17 cellular contexts compared by ENCODE assay signal in the genomic region with DNA sequence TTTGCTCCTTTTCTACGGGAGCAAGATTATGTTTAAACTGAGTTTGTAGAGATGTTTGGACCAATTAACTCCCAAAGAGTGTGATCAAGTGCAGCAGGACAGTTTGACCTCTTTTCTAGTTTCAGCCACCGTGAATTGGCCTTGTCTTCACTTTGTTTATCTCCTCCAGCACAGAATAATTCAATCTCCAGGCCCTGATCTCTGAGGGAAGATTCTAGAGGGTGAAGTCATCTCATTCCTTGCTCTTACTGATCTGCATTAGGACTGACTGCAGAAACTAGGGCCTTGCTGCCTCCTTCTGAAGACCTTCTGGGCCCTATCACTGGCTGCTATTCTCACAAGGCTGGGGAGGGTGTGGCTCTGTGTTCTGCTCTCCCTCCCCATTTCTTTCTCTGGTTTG. TPM values are rescaled to one million over a fixed set of nuclear protein-coding genes. Genes with fewer than 3 reads are reported as not detected.
DNase-seq lines count a peak whose midpoint lies in the region; ATAC-seq and TF ChIP-seq lines count a peak whose summit lies in the region.
"Had no signal": no experiment of that assay in that cellular context is flagged by ENCODE, and none has a peak within 500 bp of the region (broad histone marks: within the 10 kb centered on the region; RNA-seq: fewer than 3 reads in every experiment).

No MANE protein-coding gene starts in this region.

- peaks cover 23% of the 10 kb centered on the region for H3K4me1 Mint-ChIP-seq in activated naive CD8-positive, alpha-beta T cell treated with anti-CD3 and anti-CD28 coated beads, Interleukin-2, amount 50 U/mL, for 24 hours
- peaks cover 9% of the 10 kb centered on the region for H3K4me1 Mint-ChIP-seq in activated naive CD8-positive, alpha-beta T cell treated with anti-CD3 and anti-CD28 coated beads for 36 hours
- peaks cover 59% of the 10 kb centered on the region for H3K4me1 Mint-ChIP-seq in activated T-helper 2 cell treated with anti-CD3 and anti-CD28 coated beads, Interferon-gamma antibody, Interleukin-2, Interleukin-4, amounts not matched to agents 10 μg/mL and 5 μg/mL and 100 μg/mL, durations not matched to agents 14 hours and 24 hours and 36 hours (ENCODE audit: low read depth)
- H3K4me1 Mint-ChIP-seq in immature natural killer cell: peaks cover 57 to 82% of the 10 kb centered on the region in 2 donors

- H3K4me1 ChIP-seq in vagina (peaks cover 12% of the 10 kb centered on the region), left lung (no peaks in the 10 kb centered on the region)
- H3K4me1 ChIP-seq: HAP-1, Peyer's patch had no signal

- H3K27me3 ChIP-seq in vagina: no peaks in the 10 kb centered on the region
- no peaks in the 10 kb centered on the region for H3K27me3 ChIP-seq in left lung
- H3K27me3 ChIP-seq: Peyer's patch had no signal

- no peaks in the 10 kb centered on the region for H3K9me3 Mint-ChIP-seq in activated naive CD8-positive, alpha-beta T cell treated with anti-CD3 and anti-CD28 coated beads, Interleukin-2, amount 50 U/mL, for 24 hours
- no peaks in the 10 kb centered on the region for H3K9me3 Mint-ChIP-seq in activated naive CD8-positive, alpha-beta T cell treated with anti-CD3 and anti-CD28 coated beads for 36 hours
- H3K9me3 Mint-ChIP-seq in activated T-helper 2 cell treated with anti-CD3 and anti-CD28 coated beads, Interferon-gamma antibody, Interleukin-2, Interleukin-4, amounts not matched to agents 10 μg/mL and 5 μg/mL and 100 μg/mL, durations not matched to agents 14 hours and 24 hours and 36 hours: no peaks in the 10 kb centered on the region
- no peaks in the 10 kb centered on the region for H3K9me3 Mint-ChIP-seq in immature natural killer cell

- H3K36me3 ChIP-seq in vagina (no peaks in the 10 kb centered on the region), left lung (no peaks in the 10 kb centered on the region)
- H3K36me3 ChIP-seq: Peyer's patch had no signal

- DNase-seq in activated naive CD8-positive, alpha-beta T cell treated with anti-CD3 and anti-CD28 coated beads, Interleukin-2, amount 50 U/mL, for 24 hours: no peak
- no peak for DNase-seq in activated naive CD8-positive, alpha-beta T cell treated with anti-CD3 and anti-CD28 coated beads for 36 hours
- DNase-seq in activated T-helper 2 cell treated with anti-CD3 and anti-CD28 coated beads, Interferon-gamma antibody, Interleukin-2, Interleukin-4, amounts not matched to agents 10 μg/mL and 5 μg/mL and 100 μg/mL, durations not matched to agents 14 hours and 24 hours and 36 hours (ENCODE audit: low spot score): no peak
- no peak for DNase-seq in immature natural killer cell
- no peak for DNase-seq in vagina (ENCODE audit: extremely low spot score in 2 of 2)
- no peak for DNase-seq in activated CD8-positive, alpha-beta memory T cell treated with anti-CD3 and anti-CD28 coated beads, Interleukin-2, amount 50 U/mL, for 48 hours
- no peak for DNase-seq in left lung
- no peak for DNase-seq in SIG-M5 treated with dmso at 0.1 percent for 504 hours (lab: John Stamatoyannopoulos, UW; ENCODE audit: unreplicated experiment)
- DNase-seq: COR-L47, DMS153, NCI-H1417, NCI-H2029, NCI-H2171 treated with DMSO at 0.1 percent for 48 hours, NCI-H82, Peyer's patch had no signal

- intact Hi-C loops in activated T-helper 2 cell treated with anti-CD3 and anti-CD28 coated beads, Interferon-gamma antibody, Interleukin-2, Interleukin-4, amounts not matched to agents 10 μg/mL and 5 μg/mL and 100 μg/mL, durations not matched to agents 14 hours and 24 hours and 36 hours (cut with micrococcal nuclease): loop anchor here (5.0 kb wide), 1 partner anchor 38 kb away; no protein-coding TSS in a partner anchor
- intact Hi-C loops in vagina (cut with DNase I): no loop called here
- intact Hi-C loops in left lung (cut with DNase I): no loop called here

- H3K4me3 ChIP-seq in vagina (no peak overlapping the region), left lung (no peak overlapping the region)
- H3K4me3 ChIP-seq: HAP-1, Peyer's patch had no signal

- TF ChIP-seq CTCF in vagina (IDR thresholded peaks at IDR 0.05) (no peak), left lung (IDR thresholded peaks at IDR 0.05) (no peak)

- H3K9me3 ChIP-seq in vagina (no peaks in the 10 kb centered on the region), left lung (no peaks in the 10 kb centered on the region)
- H3K9me3 ChIP-seq: HAP-1, Peyer's patch had no signal

- H3K27me3 Mint-ChIP-seq in activated naive CD8-positive, alpha-beta T cell treated with anti-CD3 and anti-CD28 coated beads, Interleukin-2, amount 50 U/mL, for 24 hours: no peaks in the 10 kb centered on the region
- no peaks in the 10 kb centered on the region for H3K27me3 Mint-ChIP-seq in activated naive CD8-positive, alpha-beta T cell treated with anti-CD3 and anti-CD28 coated beads for 36 hours
- no peaks in the 10 kb centered on the region for H3K27me3 Mint-ChIP-seq in activated T-helper 2 cell treated with anti-CD3 and anti-CD28 coated beads, Interferon-gamma antibody, Interleukin-2, Interleukin-4, amounts not matched to agents 10 μg/mL and 5 μg/mL and 100 μg/mL, durations not matched to agents 14 hours and 24 hours and 36 hours (ENCODE audit: low read depth)
- H3K27me3 Mint-ChIP-seq in immature natural killer cell (ENCODE audit: low read depth in 3 of 3): peaks cover 0 to 3% (median 0%) of the 10 kb centered on the region in 3 donors

- H3K4me3 Mint-ChIP-seq in activated naive CD8-positive, alpha-beta T cell treated with anti-CD3 and anti-CD28 coated beads, Interleukin-2, amount 50 U/mL, for 24 hours: no peak overlapping the region
- H3K4me3 Mint-ChIP-seq in activated naive CD8-positive, alpha-beta T cell treated with anti-CD3 and anti-CD28 coated beads for 36 hours: no peak overlapping the region
- no peak overlapping the region for H3K4me3 Mint-ChIP-seq in activated T-helper 2 cell treated with anti-CD3 and anti-CD28 coated beads, Interferon-gamma antibody, Interleukin-2, Interleukin-4, amounts not matched to agents 10 μg/mL and 5 μg/mL and 100 μg/mL, durations not matched to agents 14 hours and 24 hours and 36 hours (ENCODE audit: low read depth)
- H3K4me3 Mint-ChIP-seq in immature natural killer cell: no peak overlapping the region
- H3K4me3 Mint-ChIP-seq: CD14-positive monocyte had no signal

- H3K27ac Mint-ChIP-seq in activated naive CD8-positive, alpha-beta T cell treated with anti-CD3 and anti-CD28 coated beads, Interleukin-2, amount 50 U/mL, for 24 hours: peak overlapping the region; percentile 2
- no peak overlapping the region for H3K27ac Mint-ChIP-seq in activated naive CD8-positive, alpha-beta T cell treated with anti-CD3 and anti-CD28 coated beads for 36 hours
- H3K27ac Mint-ChIP-seq in activated T-helper 2 cell treated with anti-CD3 and anti-CD28 coated beads, Interferon-gamma antibody, Interleukin-2, Interleukin-4, amounts not matched to agents 10 μg/mL and 5 μg/mL and 100 μg/mL, durations not matched to agents 14 hours and 24 hours and 36 hours: peak overlapping the region; percentile 51
- H3K27ac Mint-ChIP-seq in immature natural killer cell: peak overlapping the region in 5 of 6 donors; percentile 2 to 62 (median 45)

- H3K27ac ChIP-seq in vagina (peak overlapping the region; percentile 42), left lung (no peak overlapping the region)
- H3K27ac ChIP-seq: Peyer's patch had no signal

- peaks cover 2% of the 10 kb centered on the region for H3K36me3 Mint-ChIP-seq in activated naive CD8-positive, alpha-beta T cell treated with anti-CD3 and anti-CD28 coated beads, Interleukin-2, amount 50 U/mL, for 24 hours (ENCODE audit: low read depth)
- peaks cover 13% of the 10 kb centered on the region for H3K36me3 Mint-ChIP-seq in activated naive CD8-positive, alpha-beta T cell treated with anti-CD3 and anti-CD28 coated beads for 36 hours
- peaks cover 57% of the 10 kb centered on the region for H3K36me3 Mint-ChIP-seq in activated T-helper 2 cell treated with anti-CD3 and anti-CD28 coated beads, Interferon-gamma antibody, Interleukin-2, Interleukin-4, amounts not matched to agents 10 μg/mL and 5 μg/mL and 100 μg/mL, durations not matched to agents 14 hours and 24 hours and 36 hours (ENCODE audit: low read depth)
- H3K36me3 Mint-ChIP-seq in immature natural killer cell: peaks cover 0 to 14% (median 11%) of the 10 kb centered on the region in 3 donors

- TF ChIP-seq POLR2A in vagina (IDR thresholded peaks at IDR 0.05): no peak

- ATAC-seq in activated naive CD8-positive, alpha-beta T cell treated with anti-CD3 and anti-CD28 coated beads, Interleukin-2, amount 50 U/mL, for 24 hours: no peak
- ATAC-seq in left lung: no peak

RNA-seq across cellular contexts. Expression of a gene that starts 29.3 kb away (rescaled TPM):
- total RNA-seq in activated naive CD8-positive, alpha-beta T cell treated with anti-CD3 and anti-CD28 coated beads for 36 hours: 10 to 100 TPM; 56.0 to 57.5 TPM
- total RNA-seq in activated T-helper 2 cell treated with anti-CD3 and anti-CD28 coated beads, Interferon-gamma antibody, Interleukin-2, Interleukin-4, amounts not matched to agents 10 μg/mL and 5 μg/mL and 100 μg/mL, durations not matched to agents 14 hours and 24 hours and 36 hours: 246 and 252 TPM in 2 replicates
- 100 to 1,000 TPM; 256 to 395 (median 277) TPM for polyA plus RNA-seq in immature natural killer cell
- total RNA-seq in vagina (131 TPM), left lung (10 to 100 TPM; 16.2 to 17.0 TPM)
